8 cellular contexts compared by ENCODE assay signal in the genomic region with DNA sequence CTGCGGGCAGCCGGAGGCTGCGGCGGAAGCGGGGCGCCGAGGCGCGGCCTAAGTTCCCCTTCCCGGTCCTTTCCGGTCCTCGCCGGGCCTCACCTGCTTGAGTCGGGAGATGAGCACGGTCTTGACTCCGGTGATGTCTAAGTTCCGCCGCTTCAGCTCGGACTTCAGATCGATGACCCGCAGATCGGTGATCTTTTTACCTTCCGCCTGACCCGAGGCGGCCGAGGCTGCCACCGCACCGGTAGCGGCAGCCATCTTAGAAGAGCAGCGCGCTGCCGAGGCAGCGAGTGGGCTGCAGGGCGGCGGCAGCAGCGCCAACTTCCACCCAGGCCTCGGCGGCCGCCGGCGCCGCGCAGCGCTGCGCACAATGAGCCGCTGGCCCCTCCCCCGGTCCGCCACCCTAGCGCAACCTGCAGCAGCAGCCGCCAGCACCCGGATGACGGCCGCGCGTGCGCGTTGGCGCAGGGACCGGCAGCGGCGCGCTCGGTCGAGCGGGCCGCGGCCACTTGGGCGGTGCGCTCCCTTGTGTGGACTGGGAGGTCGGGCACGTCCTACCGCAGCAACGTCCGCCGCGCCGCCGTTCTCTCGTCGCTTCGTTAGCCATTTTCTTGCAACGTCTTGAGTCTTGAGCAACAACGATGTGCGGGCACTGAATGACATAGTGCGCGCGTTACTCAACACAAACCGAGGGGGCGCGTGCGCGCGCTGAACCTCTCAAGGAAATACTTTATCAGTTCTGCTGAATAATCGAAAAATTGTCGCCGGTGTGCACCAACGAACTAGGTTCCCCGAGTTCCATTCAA. TPM values are rescaled to one million over a fixed set of nuclear protein-coding genes. Genes with fewer than 3 reads are reported as not detected.
DNase-seq lines count a peak whose midpoint lies in the region; ATAC-seq, FAIRE-seq and TF ChIP-seq lines count a peak whose summit lies in the region.

Gene SLTM, minus strand, starts transcription at position 369 of the 803 bp plus-strand sequence. Its CDS starts 114 bp downstream, at position 255.

- H3K4me3 ChIP-seq in BJ (ENCODE audit: low read depth, low read length) (peak within 1 kb of the TSS; percentile 73), choroid plexus epithelial cell (ENCODE audit: low read depth, low read length) (peak within 1 kb of the TSS; percentile 94)

- POLR2A ChIA-PET in BJ (lab: Charles Lee), result no interaction called here
- POLR2A ChIA-PET in activated CD4-positive, alpha-beta T cell treated with anti-CD3 and anti-CD28 coated beads for 36 hours (lab: Charles Lee), result interaction anchor here (2.1 kb wide), 1 partner anchor 163 kb away, joined by 8 read pairs; the partner anchor contains the start of gene MINDY2

- FAIRE-seq in GM19239 (lab: Jason Lieb, UNC), result peak; percentile 88

- peak; percentile 85 for ATAC-seq in HG03442 (IDR thresholded peaks at IDR 0.05; ENCODE audit: unreplicated experiment)
- ATAC-seq in activated CD4-positive, alpha-beta T cell treated with anti-CD3 and anti-CD28 coated beads for 36 hours, result peak; percentile 94

- peaks cover 19% of the 10 kb centered on the region for H3K36me3 Mint-ChIP-seq in activated CD4-positive, alpha-beta T cell treated with anti-CD3 and anti-CD28 coated beads for 36 hours (ENCODE audit: low read depth)

- H3K36me3 ChIP-seq in BJ (ENCODE audit: control insufficient read depth, insufficient read depth, low read length), result no peaks in the 10 kb centered on the region

- no peaks in the 10 kb centered on the region for H3K27me3 Mint-ChIP-seq in activated CD4-positive, alpha-beta T cell treated with anti-CD3 and anti-CD28 coated beads for 36 hours

- DNase-seq in BJ (ENCODE audit: low read depth) (peak; percentile 86), GM19239 (ENCODE audit: insufficient read length, low spot score) (peak; percentile 82), NCI-H524 (lab: John Stamatoyannopoulos, UW) (peak; percentile 94 to 97), choroid plexus epithelial cell (ENCODE audit: low read depth) (peak; percentile 95)
- DNase-seq in activated CD4-positive, alpha-beta T cell treated with anti-CD3 and anti-CD28 coated beads for 36 hours, result peak; percentile 96
- peak; percentile 80 to 90 (median 85) for DNase-seq in stimulated activated CD4-positive, alpha-beta T cell treated with anti-CD3 and anti-CD28 coated beads, Interleukin-1b, Interleukin-23, amount 100 ng/mL, for 24 hours (ENCODE audit: low read depth in 4 of 4, low spot score in 1 of 4)

- peak within 1 kb of the TSS; percentile 96 for H3K27ac ChIP-seq in layer of hippocampus (ENCODE audit: low read depth, low read length)

- H3K9me3 Mint-ChIP-seq in activated CD4-positive, alpha-beta T cell treated with anti-CD3 and anti-CD28 coated beads for 36 hours (ENCODE audit: low read depth), result no peaks in the 10 kb centered on the region

- peak within 1 kb of the TSS; percentile 90 for H3K4me3 Mint-ChIP-seq in activated CD4-positive, alpha-beta T cell treated with anti-CD3 and anti-CD28 coated beads for 36 hours

- CTCF ChIA-PET in BJ (lab: Yijun Ruan, JAX), result interaction anchor here (0.9 to 1.1 kb wide), 2 partner anchors 8 to 24 kb away, joined by 3 read pairs; no protein-coding TSS in a partner anchor
- CTCF ChIA-PET in activated CD4-positive, alpha-beta T cell treated with anti-CD3 and anti-CD28 coated beads for 36 hours (lab: Charles Lee), result interaction anchor here (0.6 to 1.2 kb wide), 2 partner anchors 24 to 1637 kb away, joined by 3 read pairs; no protein-coding TSS in a partner anchor

- H3K27ac Mint-ChIP-seq in activated CD4-positive, alpha-beta T cell treated with anti-CD3 and anti-CD28 coated beads for 36 hours, result peak within 1 kb of the TSS; percentile 100

- H3K27me3 ChIP-seq in BJ (ENCODE audit: control insufficient read depth, insufficient read depth, low read length) (no peaks in the 10 kb centered on the region), layer of hippocampus (ENCODE audit: control insufficient read depth, insufficient read depth, low read length) (no peaks in the 10 kb centered on the region)

- intact Hi-C loops in activated CD4-positive, alpha-beta T cell treated with anti-CD3 and anti-CD28 coated beads for 36 hours (cut with DNase I, micrococcal nuclease), result loop anchor here (1.0 to 10.0 kb wide), 12 partner anchors 45 to 1226 kb away; partner anchors contain the start of genes ADAM10 (in 2 of the 2), BNIP2 (in 2 of the 2), GTF2A2 (in 2 of the 2) and MINDY2 (in 2 of the 2)

- peak; percentile 44 for TF ChIP-seq CTCF in BJ (IDR thresholded peaks at IDR 0.05; ENCODE audit: insufficient read depth, low read depth, low read length)
- peak; percentile 41 for TF ChIP-seq CTCF in choroid plexus epithelial cell (conservative IDR thresholded peaks at IDR 0.05; ENCODE audit: low read depth, low read length)

- peaks cover 17% of the 10 kb centered on the region for H3K4me1 Mint-ChIP-seq in activated CD4-positive, alpha-beta T cell treated with anti-CD3 and anti-CD28 coated beads for 36 hours

RNA-seq across cellular contexts. Expression of gene SLTM, which starts in this region (rescaled TPM):
- polyA plus RNA-seq in BJ (2011; rRNA removed), result 14.3 and 25.5 TPM in 2 replicates
- 25.5 and 42.6 TPM in 2 replicates for polyA minus RNA-seq in BJ (2011; rRNA and poly(A)+ RNA removed)
- 10 to 100 TPM; 85.6 to 85.9 TPM for total RNA-seq in activated CD4-positive, alpha-beta T cell treated with anti-CD3 and anti-CD28 coated beads for 36 hours

Comparison
In these comparisons a context has a peak if more than half of its experiments do, and no peak if none do; other contexts are left out.
1. Peak in every context shown above with its lines: DNase-seq, ATAC-seq, H3K4me3 ChIP-seq and H3K27ac ChIP-seq.